In the genomic region with DNA sequence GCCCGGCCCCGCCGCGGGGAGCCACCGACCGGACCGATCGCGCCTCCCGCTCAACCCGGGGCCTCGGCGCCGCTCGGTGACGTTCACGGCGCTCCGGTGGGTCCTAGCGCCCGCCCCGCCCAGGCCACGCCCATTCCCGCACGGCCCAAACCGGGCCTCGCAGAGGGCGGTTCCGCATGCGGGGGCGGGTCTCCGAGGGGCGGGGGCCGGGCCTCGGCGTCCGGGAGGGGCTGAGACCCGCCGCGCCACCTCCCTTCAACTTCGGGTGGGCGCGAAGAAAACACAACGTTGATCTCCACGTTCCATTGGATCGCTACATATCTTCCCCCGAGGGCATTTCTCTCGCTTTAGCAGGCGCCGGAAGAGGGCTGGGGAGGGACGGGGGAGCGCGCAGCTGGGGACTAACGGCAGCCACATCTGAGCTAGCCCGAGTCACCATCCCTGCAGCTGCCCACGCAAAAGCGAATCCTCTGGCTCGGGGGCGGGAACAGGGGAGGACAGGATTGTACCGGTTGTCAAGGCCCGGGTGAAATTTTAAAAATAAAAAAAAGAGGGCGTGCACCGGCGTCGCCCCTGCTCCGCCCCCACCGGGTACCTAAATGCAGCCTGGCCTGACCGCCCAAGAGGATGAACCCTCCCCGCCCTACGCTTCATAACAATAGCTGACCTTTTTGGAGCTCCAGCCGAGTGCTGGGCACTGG, we compare ENCODE assay signal across 8 cellular contexts. TPM values are rescaled to one million over a fixed set of nuclear protein-coding genes. Genes with fewer than 3 reads are reported as not detected.
A peak's percentile ranks its signal among the peaks of the same experiment; 100 is the strongest.
DNase-seq lines count a peak whose midpoint lies in the region; ATAC-seq and TF ChIP-seq lines count a peak whose summit lies in the region.

A gene (minus strand): TSS at position 78 of the 701 bp plus-strand sequence. CDS start 547 bp downstream, outside the sequence.

- TF ChIP-seq CTCF in AG04449 (IDR thresholded peaks at IDR 0.05; ENCODE audit: insufficient read depth, low read length, missing control alignments): no peak

- intact Hi-C loops in left colon (cut with DNase I, micrococcal nuclease): no loop called here

- H3K27ac ChIP-seq in cingulate gyrus (ENCODE audit: low read depth, low read length): peak within 1 kb of the TSS; percentile 84

- no peak for DNase-seq in AG04449 (ENCODE audit: low read depth, low spot score)
- peak; percentile 88 for DNase-seq in NCI-H345 treated with DMSO at 0.1 percent for 48 hours (lab: John Stamatoyannopoulos, UW; ENCODE audit: unreplicated experiment)
- DNase-seq in activated CD4-positive, alpha-beta T cell treated with anti-CD3 and anti-CD28 coated beads for 4 hours: peak; percentile 90 to 91
- DNase-seq in left colon: peak; percentile 82 to 91
- DNase-seq in stimulated activated CD4-positive, alpha-beta T cell treated with anti-CD3 and anti-CD28 coated beads, Interleukin-1b, Interleukin-23, amount 100 ng/mL, for 24 hours (ENCODE audit: low read depth in 4 of 4, low spot score in 1 of 4): peak; percentile 72 to 90 (median 85)

- POLR2A ChIA-PET in AG04449 (lab: Yijun Ruan, JAX): interaction anchor here (0.9 to 1.1 kb wide), 3 partner anchors 12 to 106 kb away, joined by 3 to 5 read pairs (median 5); no protein-coding TSS in a partner anchor

- H3K4me3 ChIP-seq in AG04449 (ENCODE audit: low read depth, low read length): peak within 1 kb of the TSS; percentile 89

- ATAC-seq in GM18861 (IDR thresholded peaks at IDR 0.05; ENCODE audit: unreplicated experiment) (peak; percentile 74), HG03095 (IDR thresholded peaks at IDR 0.05; ENCODE audit: unreplicated experiment) (peak; percentile 82), left colon (peak; percentile 97)

- CTCF ChIA-PET in AG04449 (lab: Yijun Ruan, JAX): interaction anchor here (0.9 to 3.1 kb wide), 6 partner anchors 9 to 644 kb away, joined by 3 to 27 read pairs (median 8); a partner anchor contains a TSS

RNA-seq across cellular contexts. Expression of the gene that starts here (rescaled TPM):
- total RNA-seq in left colon: 1 to 10 TPM; 7.0 to 7.4 TPM
